In the genomic region with DNA sequence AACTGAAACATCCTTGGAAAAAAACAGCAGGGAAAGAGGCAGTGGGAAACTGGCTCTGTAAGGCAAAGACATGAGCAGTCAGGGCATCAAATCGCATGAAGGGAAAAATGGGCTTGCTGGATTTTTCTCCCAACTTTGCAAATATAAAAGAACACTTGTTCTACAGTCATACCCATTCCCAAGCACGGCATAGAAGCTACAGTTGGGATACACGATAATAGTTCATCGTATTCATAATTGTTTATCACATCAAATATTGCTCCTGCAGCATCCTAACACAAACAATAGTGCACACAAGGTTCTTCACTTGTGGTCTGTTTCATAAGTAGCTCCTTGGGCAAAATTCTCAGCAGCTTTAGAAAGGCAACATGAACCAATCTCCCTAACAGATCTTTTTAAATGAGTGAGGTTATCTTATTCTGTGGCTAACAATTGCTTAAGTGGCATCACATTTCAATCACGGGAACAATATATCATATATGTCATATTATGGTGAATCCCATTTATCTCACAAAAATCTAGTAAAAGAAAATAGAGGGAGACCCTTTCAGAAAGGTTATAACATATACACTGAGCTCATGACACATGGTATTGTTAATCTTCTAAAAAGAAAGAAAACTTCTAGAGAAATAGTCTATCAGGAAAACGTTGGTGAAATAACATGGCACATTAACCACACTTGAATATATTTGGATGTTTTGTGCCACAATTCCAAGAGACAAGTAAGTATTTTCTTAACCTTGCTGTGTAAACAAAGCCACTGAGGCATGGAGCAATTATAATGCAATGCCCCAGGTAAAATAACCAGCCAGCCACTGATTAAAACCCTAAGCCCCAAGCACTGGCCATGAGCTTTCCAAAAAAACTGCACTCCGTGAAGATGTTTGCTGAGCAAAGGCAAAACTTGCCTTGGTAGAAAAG, we compare ENCODE assay signal across 17 cellular contexts.
"Had no signal": no experiment of that assay in that cellular context is flagged by ENCODE, and none has a peak within 500 bp of the region (broad histone marks: within the 10 kb centered on the region; RNA-seq: fewer than 3 reads in every experiment).

No MANE protein-coding gene starts in this region.

- H3K27ac ChIP-seq: ascending aorta, heart left ventricle, right atrium auricular region, thyroid gland, uterus had no signal

- DNase-seq: activated CD4-positive, alpha-beta T cell treated with anti-CD3 and anti-CD28 coated beads for 1 hour; activated CD8-positive, alpha-beta memory T cell treated with anti-CD3 and anti-CD28 coated beads, Interleukin-2, amount 50 U/mL, for 4 hours; activated CD8-positive, alpha-beta T cell treated with anti-CD3 and anti-CD28 coated beads for 36 hours; activated gamma-delta T cell treated with Interleukin-2 at 50 U/mL for 16 hours; activated naive CD8-positive, alpha-beta T cell treated with anti-CD3 and anti-CD28 coated beads, Interleukin-2, amount 50 U/mL, for 24 hours; activated T-cell treated with anti-CD3 and anti-CD28 coated beads, Interleukin-2, amount 50 U/mL, for 72 hours; heart left ventricle; left ventricle myocardium superior; mesenchymal stem cell; small intestine; T-helper 9 cell; uterus had no signal

- H3K36me3 ChIP-seq: ascending aorta, heart left ventricle, right atrium auricular region, thyroid gland, uterus had no signal

- H3K4me1 ChIP-seq: ascending aorta, heart left ventricle, right atrium auricular region, uterus had no signal

- FAIRE-seq: frontal cortex, islet of Langerhans, small intestine had no signal

- H3K4me3 ChIP-seq: ascending aorta, heart left ventricle, right atrium auricular region, thyroid gland, uterus had no signal

- H3K9me3 ChIP-seq: ascending aorta, heart left ventricle, right atrium auricular region, thyroid gland, uterus had no signal
